ENCODE assay signal across 10 cellular contexts in genomic region chr10:119342017-119342734, GRCh38.
DNase-seq lines count a peak whose midpoint lies in the region; ATAC-seq and TF ChIP-seq lines count a peak whose summit lies in the region.
"Had no signal": no experiment of that assay in that cellular context is flagged by ENCODE, and none has a peak within 500 bp of the region (broad histone marks: within the 10 kb centered on the region; RNA-seq: fewer than 3 reads in every experiment).

No MANE protein-coding gene starts in this region.

- H3K4me2 ChIP-seq in fibroblast of lung (ENCODE audit: extremely low read depth, insufficient read depth, low read length): no peak overlapping the region

- H3K36me3 ChIP-seq in SJCRH30 (no peaks in the 10 kb centered on the region), fibroblast of lung (ENCODE audit: control insufficient read depth, insufficient read depth, low read length) (no peaks in the 10 kb centered on the region), mesodermal cell (ENCODE audit: control insufficient read depth, insufficient read depth, low read length) (peaks cover under 1% of the 10 kb centered on the region), upper lobe of right lung (no peaks in the 10 kb centered on the region)
- H3K36me3 ChIP-seq: neutrophil had no signal

- H3K9me3 ChIP-seq in SJCRH30 (replicated peaks) (no peaks in the 10 kb centered on the region), fibroblast of lung (ENCODE audit: control insufficient read depth, insufficient read depth, low read depth, low read length) (no peaks in the 10 kb centered on the region), mesodermal cell (ENCODE audit: control insufficient read depth, low read length) (no peaks in the 10 kb centered on the region), upper lobe of right lung (no peaks in the 10 kb centered on the region)
- H3K9me3 ChIP-seq: neutrophil had no signal

- H3K27ac ChIP-seq in SJCRH30 (peak overlapping the region; percentile 28), fibroblast of lung (ENCODE audit: insufficient read depth, low read length) (peak overlapping the region; percentile 24), mesodermal cell (ENCODE audit: low read depth, low read length, severe bottlenecking) (peak overlapping the region; percentile 49), upper lobe of right lung (peak overlapping the region; percentile 65)
- H3K27ac ChIP-seq: neutrophil had no signal

- peak overlapping the region; percentile 27 for H3K9ac ChIP-seq in fibroblast of lung (ENCODE audit: insufficient read depth, low read length)

- intact Hi-C loops in upper lobe of right lung (cut with DNase I): no loop called here

- H4K20me1 ChIP-seq in fibroblast of lung (ENCODE audit: control insufficient read depth, extremely low read depth, insufficient read depth, low read length): no peaks in the 10 kb centered on the region

- ATAC-seq in upper lobe of right lung: peak; percentile 59
- no peak for ATAC-seq in GM19023 (IDR thresholded peaks at IDR 0.05; ENCODE audit: unreplicated experiment)

- peak; percentile 65 to 77 for DNase-seq in SJCRH30
- peak in 1 of 2 donors; percentile 66 for DNase-seq in fibroblast of lung (ENCODE audit: low read depth in 2 of 2)
- peak; percentile 63 for DNase-seq in upper lobe of right lung
- DNase-seq in HEK293T (ENCODE audit: extremely low spot score): no peak
- DNase-seq in HCEC 1CT: no peak
- DNase-seq: anterior cingulate cortex, Kasumi-1 had no signal

- H3K27me3 ChIP-seq in SJCRH30 (no peaks in the 10 kb centered on the region), fibroblast of lung (ENCODE audit: control insufficient read depth, insufficient read depth, low read length) (no peaks in the 10 kb centered on the region), upper lobe of right lung (no peaks in the 10 kb centered on the region)
- H3K27me3 ChIP-seq: neutrophil had no signal

- 83 to 86% methylated on average over 18 of the region's 18 CpGs for WGBS in mesodermal cell (ENCODE audit: insufficient coverage in 2 of 2), 2 experiments

- no peak overlapping the region; the same call in 1 of the 2 replicates for H3K4me3 ChIP-seq in SJCRH30
- no peak overlapping the region for H3K4me3 ChIP-seq in fibroblast of lung (replicated peaks in 1 of 4; ENCODE audit: control extremely low read depth in 1 of 4, insufficient read depth in 1 of 4, low read depth in 3 of 4, low read length in 4 of 4)
- no peak overlapping the region for H3K4me3 ChIP-seq in mesodermal cell (ENCODE audit: extremely low read depth, insufficient read depth, low read length, poor library complexity, severe bottlenecking)
- H3K4me3 ChIP-seq in upper lobe of right lung: no peak overlapping the region

- POLR2A ChIA-PET in HEK293T (lab: Yijun Ruan, JAX): no interaction called here

- H2AFZ ChIP-seq in fibroblast of lung (ENCODE audit: low read length): no peak overlapping the region

- CTCF ChIA-PET in HEK293T (lab: Yijun Ruan, JAX): no interaction called here

- TF ChIP-seq CTCF in fibroblast of lung (conservative IDR thresholded peaks at IDR 0.05 in 1 of 2, IDR thresholded peaks at IDR 0.05 in 1 of 2; ENCODE audit: low read depth in 1 of 2, low read length in 2 of 2): no peak
- TF ChIP-seq CTCF in upper lobe of right lung (IDR thresholded peaks at IDR 0.05): no peak

- peaks cover 38% of the 10 kb centered on the region for H3K4me1 ChIP-seq in SJCRH30
- peaks cover 31% of the 10 kb centered on the region for H3K4me1 ChIP-seq in fibroblast of lung (ENCODE audit: control insufficient read depth, extremely low read depth, insufficient read depth, low read length)
- H3K4me1 ChIP-seq in mesodermal cell (ENCODE audit: control insufficient read depth, insufficient read depth, low read length, poor library complexity, severe bottlenecking): peaks cover 20% of the 10 kb centered on the region
- H3K4me1 ChIP-seq in upper lobe of right lung: peaks cover 24% of the 10 kb centered on the region

- peaks cover 6% of the 10 kb centered on the region for H3K79me2 ChIP-seq in fibroblast of lung (ENCODE audit: control insufficient read depth, insufficient read depth, low read length)

TF ChIP-seq in HEK293T, 16 proteins besides CTCF, POLR2A, EP300 and RAD21:
- no peak for TF ChIP-seq NFRKB (IDR thresholded peaks at IDR 0.05)

Comparison
In these comparisons a context has a peak if more than half of its experiments do, and no peak if none do; other contexts are left out.
1. DNase-seq: peak in SJCRH30 (2 of 2) and upper lobe of right lung (single experiment); none in HEK293T (single experiment) and HCEC 1CT (single experiment).
2. Peak in every context shown above with its lines, with median percentiles within 50 percentile points of each other: H3K27ac ChIP-seq.